ENCODE assay signal across 8 cellular contexts in the genomic region with DNA sequence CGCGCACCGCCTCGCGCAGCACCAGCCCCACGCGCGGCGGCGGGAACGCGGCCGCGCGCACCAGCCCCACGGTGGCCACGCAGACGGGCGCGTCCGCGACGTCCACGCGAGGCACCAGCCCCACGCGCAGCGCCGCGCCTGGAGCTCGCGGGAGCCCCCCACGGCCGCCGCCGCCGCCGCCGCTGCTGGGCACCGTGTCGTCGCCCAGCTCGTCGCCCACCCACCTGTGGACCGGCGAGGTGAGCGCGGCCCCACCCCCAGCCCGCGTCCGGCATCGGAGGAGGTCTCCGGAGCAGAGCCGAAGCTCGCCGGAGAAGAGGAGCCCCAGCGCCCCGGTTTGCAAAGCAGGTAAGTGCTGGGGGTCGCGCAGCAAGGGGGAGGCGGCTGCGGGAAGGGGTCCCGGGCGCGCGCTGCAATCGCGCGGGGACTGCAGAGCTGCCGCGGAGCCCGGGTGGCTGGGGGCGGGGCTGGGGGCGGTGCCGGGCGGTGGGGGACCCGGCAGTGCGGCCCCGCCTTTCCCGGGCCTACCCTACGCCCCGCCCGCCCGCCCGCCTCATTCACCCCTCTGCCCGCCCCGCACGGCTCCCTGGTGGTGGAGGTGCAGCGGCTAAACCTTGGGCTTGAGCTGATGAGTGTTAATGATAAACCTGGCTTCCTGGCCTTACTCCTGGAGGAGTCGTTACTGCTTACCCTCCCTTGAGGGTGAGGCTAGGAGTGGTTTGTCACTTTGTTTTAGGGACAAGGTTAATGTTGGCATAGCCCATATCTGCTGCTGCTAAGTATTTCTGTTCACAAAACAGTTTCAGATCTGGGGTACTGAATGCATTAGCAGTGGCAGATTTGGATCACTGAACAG. TPM values are rescaled to one million over a fixed set of nuclear protein-coding genes. Genes with fewer than 3 reads are reported as not detected.
DNase-seq lines count a peak whose midpoint lies in the region; ATAC-seq and TF ChIP-seq lines count a peak whose summit lies in the region.

No MANE protein-coding gene starts in this region.

- H4K20me1 ChIP-seq in DOHH2 (ENCODE audit: control insufficient read depth, insufficient read depth, low read depth, low read length) (no peaks in the 10 kb centered on the region), PC-9 (ENCODE audit: insufficient read depth) (no peaks in the 10 kb centered on the region)

- CTCF ChIA-PET in PC-9 (lab: Charles Lee) = interaction anchor here (0.7 kb wide), 1 partner anchor 20 kb away, joined by 3 read pairs; no protein-coding TSS in a partner anchor

- H3K4me3 ChIP-seq in DOHH2 (ENCODE audit: low read length) = peak overlapping the region; percentile 76
- H3K4me3 ChIP-seq in Jurkat, Clone E6-1 (ENCODE audit: low read length) = peak overlapping the region; percentile 78
- peak overlapping the region; percentile 65 for H3K4me3 ChIP-seq in PC-9

- H3K4me3 Mint-ChIP-seq in activated T-helper 1 cell treated with anti-CD3 and anti-CD28 coated beads, Interleukin-12 subunit alpha, Interleukin-12 subunit beta, Interleukin-2, Interleukin-4 antibody, amounts not matched to agents 30 ng/mL and 10 ng/mL and 1 ng/mL, durations not matched to agents 14 hours and 24 hours and 36 hours = peak overlapping the region; percentile 91
- H3K4me3 Mint-ChIP-seq in natural killer cell = peak overlapping the region; percentile 82

- peaks cover 50% of the 10 kb centered on the region for H3K4me1 Mint-ChIP-seq in activated T-helper 1 cell treated with anti-CD3 and anti-CD28 coated beads, Interleukin-12 subunit alpha, Interleukin-12 subunit beta, Interleukin-2, Interleukin-4 antibody, amounts not matched to agents 30 ng/mL and 10 ng/mL and 1 ng/mL, durations not matched to agents 14 hours and 24 hours and 36 hours (ENCODE audit: low read depth)
- peaks cover 18 to 25% of the 10 kb centered on the region in 2 donors for H3K4me1 Mint-ChIP-seq in natural killer cell

- POLR2A ChIA-PET in PC-9 (lab: Charles Lee; ENCODE audit: unreplicated experiment) = interaction anchor here (0.5 to 0.6 kb wide), 5 partner anchors 65 to 1105 kb away, joined by 3 to 7 read pairs (median 5); no protein-coding TSS in a partner anchor

- H3K36me3 Mint-ChIP-seq in activated T-helper 1 cell treated with anti-CD3 and anti-CD28 coated beads, Interleukin-12 subunit alpha, Interleukin-12 subunit beta, Interleukin-2, Interleukin-4 antibody, amounts not matched to agents 30 ng/mL and 10 ng/mL and 1 ng/mL, durations not matched to agents 14 hours and 24 hours and 36 hours (ENCODE audit: low read depth) = no peaks in the 10 kb centered on the region
- no peaks in the 10 kb centered on the region for H3K36me3 Mint-ChIP-seq in natural killer cell

- intact Hi-C loops in PC-9 (cut with micrococcal nuclease; ENCODE audit: unreplicated experiment) (no loop called here), natural killer cell (cut with micrococcal nuclease) (loop anchor here (2.0 to 10.0 kb wide), 3 partner anchors 275 to 379 kb away; a partner anchor contains a TSS)
- intact Hi-C loops in activated T-helper 1 cell treated with anti-CD3 and anti-CD28 coated beads, Interleukin-12 subunit alpha, Interleukin-12 subunit beta, Interleukin-2, Interleukin-4 antibody, amounts not matched to agents 30 ng/mL and 10 ng/mL and 1 ng/mL, durations not matched to agents 14 hours and 24 hours and 36 hours (cut with micrococcal nuclease) = loop anchor here (2.0 to 10.0 kb wide), 8 partner anchors 65 to 1381 kb away; a partner anchor contains a TSS

- peak; percentile 65 for DNase-seq in Jurkat, Clone E6-1 (ENCODE audit: low read depth, low spot score)
- DNase-seq in PC-9 = peak; percentile 57 to 70
- peak; percentile 71 for DNase-seq in activated T-helper 1 cell treated with anti-CD3 and anti-CD28 coated beads, Interleukin-12 subunit alpha, Interleukin-12 subunit beta, Interleukin-2, Interleukin-4 antibody, amounts not matched to agents 30 ng/mL and 10 ng/mL and 1 ng/mL, durations not matched to agents 14 hours and 24 hours and 36 hours (ENCODE audit: low spot score)
- DNase-seq in fibroblast of gingiva (ENCODE audit: low read depth) = peak; percentile 37
- peak; percentile 69 for DNase-seq in natural killer cell
- peak; percentile 89 for DNase-seq in stimulated activated naive CD4-positive, alpha-beta T cell treated with Interleukin-2 at 50 U/mL for 16 hours (lab: John Stamatoyannopoulos, UW)

- peak; percentile 59 for ATAC-seq in GM21723 (IDR thresholded peaks at IDR 0.05; ENCODE audit: unreplicated experiment)
- ATAC-seq in natural killer cell = peak; percentile 56 to 80 (median 63)

- H3K4me2 ChIP-seq in DOHH2 (ENCODE audit: low read length) = peak overlapping the region; percentile 84
- peak overlapping the region; percentile 98 for H3K4me2 ChIP-seq in PC-9

- H3K4me1 ChIP-seq in DOHH2 (ENCODE audit: control insufficient read depth, low read length) = peaks cover 41% of the 10 kb centered on the region
- H3K4me1 ChIP-seq in PC-9 (replicated peaks; ENCODE audit: insufficient read depth) = peaks cover 7% of the 10 kb centered on the region

- H3K9me3 Mint-ChIP-seq in activated T-helper 1 cell treated with anti-CD3 and anti-CD28 coated beads, Interleukin-12 subunit alpha, Interleukin-12 subunit beta, Interleukin-2, Interleukin-4 antibody, amounts not matched to agents 30 ng/mL and 10 ng/mL and 1 ng/mL, durations not matched to agents 14 hours and 24 hours and 36 hours = no peaks in the 10 kb centered on the region
- no peaks in the 10 kb centered on the region for H3K9me3 Mint-ChIP-seq in natural killer cell

- H3K27ac ChIP-seq in DOHH2 (ENCODE audit: low read depth, low read length) (peak overlapping the region; percentile 85), PC-9 (peak overlapping the region; percentile 55)

- H3K36me3 ChIP-seq in DOHH2 (ENCODE audit: control insufficient read depth, low read length) (peaks cover 5% of the 10 kb centered on the region), PC-9 (ENCODE audit: low read depth) (no peaks in the 10 kb centered on the region)

- H2AFZ ChIP-seq in PC-9 = peak overlapping the region; percentile 77

- H3K9me2 ChIP-seq in DOHH2 (replicated peaks; ENCODE audit: control insufficient read depth, low read length) (no peaks in the 10 kb centered on the region), PC-9 (ENCODE audit: insufficient read depth) (no peaks in the 10 kb centered on the region)

- H3K9me3 ChIP-seq in DOHH2 (ENCODE audit: control insufficient read depth, insufficient read depth, low read length) (no peaks in the 10 kb centered on the region), PC-9 (ENCODE audit: insufficient read depth, low read depth) (no peaks in the 10 kb centered on the region)

- H3K79me2 ChIP-seq in DOHH2 (ENCODE audit: control insufficient read depth, low read length) (peaks cover 52% of the 10 kb centered on the region), PC-9 (ENCODE audit: low read depth) (peaks cover 15% of the 10 kb centered on the region; the same call in 1 of the 2 replicates)

- H3F3A ChIP-seq in DOHH2 (ENCODE audit: control insufficient read depth, insufficient read depth) (no peaks in the 10 kb centered on the region), PC-9 (ENCODE audit: insufficient read depth, low read depth) (0 out of 2 replicates have a peak, but pooled peaks cover 5% of the 10 kb centered on the region)

- H3K27ac Mint-ChIP-seq in activated T-helper 1 cell treated with anti-CD3 and anti-CD28 coated beads, Interleukin-12 subunit alpha, Interleukin-12 subunit beta, Interleukin-2, Interleukin-4 antibody, amounts not matched to agents 30 ng/mL and 10 ng/mL and 1 ng/mL, durations not matched to agents 14 hours and 24 hours and 36 hours = peak overlapping the region; percentile 83
- H3K27ac Mint-ChIP-seq in natural killer cell = peak overlapping the region; percentile 74 to 89

- no TSS peak for BruUV-seq in PC-9 (replicated peaks; lab: Mats Ljungman, UMichigan)

- H3K27me3 Mint-ChIP-seq in activated T-helper 1 cell treated with anti-CD3 and anti-CD28 coated beads, Interleukin-12 subunit alpha, Interleukin-12 subunit beta, Interleukin-2, Interleukin-4 antibody, amounts not matched to agents 30 ng/mL and 10 ng/mL and 1 ng/mL, durations not matched to agents 14 hours and 24 hours and 36 hours (ENCODE audit: insufficient read depth) = no peaks in the 10 kb centered on the region
- H3K27me3 Mint-ChIP-seq in natural killer cell (ENCODE audit: low read depth in 2 of 2) = no peaks in the 10 kb centered on the region

- no peaks in the 10 kb centered on the region for H3K27me3 ChIP-seq in DOHH2 (ENCODE audit: control insufficient read depth, low read length)
- no peaks in the 10 kb centered on the region for H3K27me3 ChIP-seq in PC-9 (ENCODE audit: insufficient read depth, low read depth)

- TF ChIP-seq CTCF in DOHH2 (IDR thresholded peaks at IDR 0.05; ENCODE audit: low read depth, low read length, poor library complexity, severe bottlenecking) = no peak
- TF ChIP-seq CTCF in PC-9 (conservative IDR thresholded peaks at IDR 0.05) = no peak
- TF ChIP-seq CTCF in natural killer cell (IDR thresholded peaks at IDR 0.05) = no peak

RNA-seq across cellular contexts. Expression of a gene that starts 0.9 kb away (rescaled TPM):
- 5.2 TPM for polyA plus RNA-seq in Jurkat, Clone E6-1 (2012; ENCODE audit: insufficient read depth, insufficient read length)
- total RNA-seq in PC-9 (2021) (8.2 and 8.8 TPM in 2 replicates), natural killer cell (10 to 100 TPM; 11.6 to 14.2 (median 13.1) TPM)
- total RNA-seq in activated T-helper 1 cell treated with anti-CD3 and anti-CD28 coated beads, Interleukin-12 subunit alpha, Interleukin-12 subunit beta, Interleukin-2, Interleukin-4 antibody, amounts not matched to agents 30 ng/mL and 10 ng/mL and 1 ng/mL, durations not matched to agents 14 hours and 24 hours and 36 hours = 9.3 and 9.5 TPM in 2 replicates

Comparison
In these comparisons a context has a peak if more than half of its experiments do, and no peak if none do; other contexts are left out.
1. Peak in every context shown above with its lines: DNase-seq, ATAC-seq, H3K4me3 ChIP-seq and H3K27ac ChIP-seq.
2. DNase-seq: peak in every context shown above with its lines; median percentile 89 in stimulated activated naive CD4-positive, alpha-beta T cell treated with Interleukin-2 at 50 U/mL for 16 hours; 71 in activated T-helper 1 cell treated with anti-CD3 and anti-CD28 coated beads, Interleukin-12 subunit alpha, Interleukin-12 subunit beta, Interleukin-2, Interleukin-4 antibody, amounts not matched to agents 30 ng/mL and 10 ng/mL and 1 ng/mL, durations not matched to agents 14 hours and 24 hours and 36 hours; 69 in natural killer cell; 65 in Jurkat, Clone E6-1; 64 in PC-9; 37 in fibroblast of gingiva.